29 cellular contexts compared by ENCODE assay signal in the genomic region with DNA sequence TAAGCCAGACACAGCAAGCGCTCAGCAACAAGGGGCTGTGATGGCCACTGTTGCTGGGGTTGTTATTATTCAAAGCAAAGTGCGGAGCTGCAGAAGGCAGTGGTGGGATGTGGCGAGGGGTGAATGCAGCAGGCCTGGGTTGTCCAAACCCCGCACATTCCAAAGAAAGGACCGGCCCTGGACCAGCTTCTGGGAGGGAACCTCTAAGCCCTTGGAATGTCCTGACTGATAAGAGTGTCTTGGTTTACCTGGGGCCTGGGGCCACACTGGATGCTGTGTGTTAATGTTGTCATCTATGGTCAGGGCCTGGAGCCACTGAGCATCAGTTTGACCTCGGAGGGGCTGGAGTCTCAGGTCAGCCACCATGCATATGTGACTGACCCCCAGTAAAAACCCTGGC. TPM values are rescaled to one million over a fixed set of nuclear protein-coding genes. Genes with fewer than 3 reads are reported as not detected.
"Had no signal": no experiment of that assay in that cellular context is flagged by ENCODE, and none has a peak within 500 bp of the region (broad histone marks: within the 10 kb centered on the region; RNA-seq: fewer than 3 reads in every experiment).

No MANE protein-coding gene starts in this region.

- DNase-seq: activated CD4-positive, alpha-beta T cell treated with anti-CD3 and anti-CD28 coated beads, Interleukin-2, amount 50 U/mL, for 4 hours; activated naive CD4-positive, alpha-beta T cell treated with Interleukin-2 at 50 U/mL for 16 hours; activated naive CD8-positive, alpha-beta T cell treated with anti-CD3 and anti-CD28 coated beads for 36 hours; activated T-cell treated with anti-CD3 and anti-CD28 coated beads, Interleukin-2, amount 50 U/mL, for 48 hours; amygdala; cerebellar nuclear complex; foreskin fibroblast; immature natural killer cell; kidney glomerular epithelial cell; left lung; midbrain; nucleus accumbens; sigmoid colon; stimulated activated CD4-positive, alpha-beta T cell treated with anti-CD3 and anti-CD28 coated beads, Interleukin-15, amount 100 ng/mL, for 24 hours; stimulated activated CD8-positive, alpha-beta memory T cell treated with anti-CD3 and anti-CD28 coated beads, Interleukin-4, amount 100 ng/mL, for 48 hours; stimulated activated naive B cell treated with anti-CD40 and anti-IgM and Interleukin-4, amounts not matched to agents 10 μg/mL and 1 μg/mL and 100 μg/mL, for 72 hours; T1000; trophoblast cell had no signal

- H3K36me3 ChIP-seq: left lung, vagina had no signal

- ATAC-seq: left lung; stimulated activated naive B cell treated with anti-CD40 and anti-IgM and Interleukin-4, amounts not matched to agents 10 μg/mL and 1 μg/mL and 100 μg/mL, for 72 hours; WTC11 had no signal

- H3K9me3 ChIP-seq: left lung, sigmoid colon, vagina had no signal

- H3K9ac ChIP-seq: parathyroid adenoma had no signal

- H3K27ac ChIP-seq: left lung, parathyroid adenoma, sigmoid colon, vagina had no signal

- H2AFZ ChIP-seq: parathyroid adenoma had no signal

- H3K4me1 ChIP-seq: left lung, parathyroid adenoma, sigmoid colon, vagina had no signal

- H3K27me3 ChIP-seq: left lung, sigmoid colon, vagina had no signal

- H3K4me2 ChIP-seq: smooth muscle cell had no signal

- H3K4me3 ChIP-seq: left lung, lung, sigmoid colon, smooth muscle cell, vagina had no signal

RNA-seq across cellular contexts. Expression of gene SYNGR4, which starts 8.6 kb away (rescaled TPM):
- total RNA-seq: activated CD8-positive, alpha-beta memory T cell treated with anti-CD3 and anti-CD28 coated beads for 36 hours; epithelial cell of proximal tubule; fibroblast of lung; glomerular endothelial cell; left lung; lung; renal cortical epithelial cell; sigmoid colon; smooth muscle cell; temporal lobe; vagina; WTC11 had no signal
- polyA plus RNA-seq: fibroblast of lung, immature natural killer cell, lung, smooth muscle cell had no signal

RNA-seq across cellular contexts. Expression of gene GRIN2D, which starts 37.9 kb away (rescaled TPM):
- total RNA-seq: vagina had no signal
- polyA plus RNA-seq: immature natural killer cell had no signal
